In the genomic region with DNA sequence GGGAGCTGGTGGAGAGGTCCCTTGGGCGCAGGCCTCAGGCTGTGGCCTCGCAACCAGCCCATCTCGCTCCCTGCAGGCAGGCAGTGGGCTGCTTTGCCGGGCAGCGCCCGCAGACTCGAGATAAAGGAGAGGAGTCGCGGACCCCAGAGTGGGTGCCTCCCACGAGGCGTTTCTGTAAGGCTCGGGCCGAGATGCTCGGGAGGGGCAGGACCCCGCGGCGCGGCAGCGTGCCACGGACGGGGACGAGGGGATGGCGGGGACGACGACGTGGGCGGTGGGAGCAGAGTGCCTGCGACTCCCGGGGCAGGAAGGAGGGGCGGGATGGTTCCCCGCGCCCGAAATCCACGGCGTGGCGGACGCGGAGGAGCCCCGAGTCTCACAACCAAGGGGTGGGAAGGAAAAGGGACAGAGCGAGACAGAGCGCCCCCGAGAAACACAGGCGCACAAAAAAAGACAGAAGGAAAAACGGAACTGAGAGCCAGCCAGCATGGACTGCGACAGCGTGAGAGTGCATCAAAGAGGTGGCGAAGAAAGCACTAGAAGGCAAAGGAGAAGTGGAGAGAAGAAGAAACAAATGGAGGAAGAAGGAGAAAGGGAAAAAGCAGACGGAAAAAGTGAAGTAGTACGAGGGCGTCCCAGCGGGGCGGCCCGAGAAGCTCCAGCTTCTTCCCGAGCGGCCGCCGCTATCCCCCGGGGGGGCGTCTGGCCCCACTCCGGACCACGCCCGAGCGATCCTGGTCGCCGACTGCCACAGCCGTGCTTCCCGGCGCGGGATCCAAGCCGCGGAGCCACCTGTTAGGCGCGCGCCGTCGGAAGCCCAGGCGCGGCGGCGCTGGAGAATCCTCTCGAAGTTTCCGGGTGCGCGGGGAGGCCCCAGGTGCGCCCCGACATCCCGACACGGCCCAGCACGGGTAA, we compare ENCODE assay signal across 10 cellular contexts. TPM values are rescaled to one million over a fixed set of nuclear protein-coding genes. Genes with fewer than 3 reads are reported as not detected.
A peak's percentile ranks its signal among the peaks of the same experiment; 100 is the strongest.
DNase-seq lines count a peak whose midpoint lies in the region; ATAC-seq and TF ChIP-seq lines count a peak whose summit lies in the region.
"Had no signal": no experiment of that assay in that cellular context is flagged by ENCODE, and none has a peak within 500 bp of the region (broad histone marks: within the 10 kb centered on the region; RNA-seq: fewer than 3 reads in every experiment).

No MANE protein-coding gene starts in this region.

- no peaks in the 10 kb centered on the region for H3K9me1 ChIP-seq in IMR-90 (ENCODE audit: insufficient read depth, low read length)

- H4K12ac ChIP-seq in trophoblast cell (ENCODE audit: low read depth, low read length) = no peak overlapping the region

- H3K9ac ChIP-seq in IMR-90 (ENCODE audit: low read depth, low read length) (no peak overlapping the region), mammary epithelial cell (ENCODE audit: insufficient read depth, low read length) (no peak overlapping the region), trophoblast cell (ENCODE audit: low read length) (no peak overlapping the region)

- TF ChIP-seq CTCF in IMR-90 (conservative IDR thresholded peaks at IDR 0.05; ENCODE audit: low read depth, low read length) = no peak
- TF ChIP-seq CTCF in mammary epithelial cell (conservative IDR thresholded peaks at IDR 0.05 in 1 of 2, IDR thresholded peaks at IDR 0.05 in 1 of 2; ENCODE audit: extremely low read depth in 1 of 2, insufficient read depth in 1 of 2, low read depth in 1 of 2, low read length in 2 of 2) = no peak
- TF ChIP-seq CTCF in uterus (IDR thresholded peaks at IDR 0.05) = no peak

- no peak overlapping the region for H4K5ac ChIP-seq in IMR-90 (ENCODE audit: low read depth, low read length)

- H2BK5ac ChIP-seq in IMR-90 (ENCODE audit: low read depth, low read length, poor library complexity, severe bottlenecking) (no peak overlapping the region), trophoblast cell (ENCODE audit: low read depth, low read length, poor library complexity) (no peak overlapping the region)

- H4K20me1 ChIP-seq in IMR-90 (ENCODE audit: insufficient read depth, low read length) (no peaks in the 10 kb centered on the region), mammary epithelial cell (ENCODE audit: insufficient read depth, low read length) (no peaks in the 10 kb centered on the region)

- H3K36me3 ChIP-seq in IMR-90 (ENCODE audit: control insufficient read depth, insufficient read depth, low read length) (no peaks in the 10 kb centered on the region), mammary epithelial cell (ENCODE audit: insufficient read depth, low read length) (no peaks in the 10 kb centered on the region), trophoblast cell (ENCODE audit: control insufficient read depth in 1 of 2, insufficient read depth in 2 of 2, low read length in 2 of 2) (no peaks in the 10 kb centered on the region), uterus (no peaks in the 10 kb centered on the region)

- H2AFZ ChIP-seq in IMR-90 (replicated peaks; ENCODE audit: low read length, poor library complexity) (peak overlapping the region; percentile 72), mammary epithelial cell (ENCODE audit: low read depth, low read length) (peak overlapping the region; percentile 56), trophoblast cell (ENCODE audit: insufficient read depth, low read length, poor library complexity) (no peak overlapping the region)

- H3K56ac ChIP-seq in IMR-90 (ENCODE audit: extremely low read depth, insufficient read depth, low read length) = no peak overlapping the region

- no peak overlapping the region for H2BK120ac ChIP-seq in IMR-90 (ENCODE audit: low read depth, low read length)
- no peak overlapping the region for H2BK120ac ChIP-seq in trophoblast cell (ENCODE audit: insufficient read depth, low read length, poor library complexity)

- WGBS in IMR-90 (ENCODE audit: extremely low coverage in 2 of 2, insufficient read length in 1 of 2), 2 experiments = 3% methylated on average over 22 of the region's 89 CpGs; no CpG with 5 or more reads in 1 of the 2 experiments
- WGBS in mammary epithelial cell (ENCODE audit: low coverage, missing lambda C conversion rate) = 25% methylated on average over 22 of the region's 89 CpGs
- WGBS in trophoblast cell (ENCODE audit: extremely low coverage, insufficient coverage, insufficient read length) = no CpG with 5 or more reads among the region's 89 CpGs

- H3K79me1 ChIP-seq in IMR-90 (ENCODE audit: low read depth in 1 of 2, low read length in 2 of 2) (no peaks in the 10 kb centered on the region), trophoblast cell (ENCODE audit: low read length) (no peaks in the 10 kb centered on the region)

- H3K4me2 ChIP-seq in IMR-90 (ENCODE audit: low read depth, low read length) = peak overlapping the region; percentile 66
- H3K4me2 ChIP-seq in mammary epithelial cell (ENCODE audit: insufficient read depth, low read depth, low read length) = peak overlapping the region; percentile 77
- H3K4me2 ChIP-seq in trophoblast cell (ENCODE audit: low read length) = peak overlapping the region; percentile 93

- TF ChIP-seq POLR2A in IMR-90 (IDR thresholded peaks at IDR 0.05; ENCODE audit: low read depth, low read length) (no peak), uterus (IDR thresholded peaks at IDR 0.05) (no peak)

- intact Hi-C loops in IMR-90 (cut with micrococcal nuclease) (no loop called here), mammary epithelial cell (cut with micrococcal nuclease) (no loop called here), uterus (cut with DNase I; ENCODE audit: low total_unique reads) (no loop called here)

- H2AK9ac ChIP-seq in IMR-90 (replicated peaks; ENCODE audit: low read depth, low read length, poor library complexity) = no peak overlapping the region

- H3K4me1 ChIP-seq in IMR-90 (ENCODE audit: control insufficient read depth, insufficient read depth, low read length) (no peaks in the 10 kb centered on the region), mammary epithelial cell (ENCODE audit: insufficient read depth, low read length) (peaks cover 6% of the 10 kb centered on the region), trophoblast cell (ENCODE audit: control insufficient read depth in 1 of 2, insufficient read depth in 2 of 2, low read length in 2 of 2) (peaks cover 6 to 9% of the 10 kb centered on the region in 2 experiments), uterus (peaks cover 0 to 20% of the 10 kb centered on the region in 2 donors)

- no peaks in the 10 kb centered on the region for H3K79me2 ChIP-seq in mammary epithelial cell (ENCODE audit: insufficient read depth, low read length)
- H3K79me2 ChIP-seq in trophoblast cell (ENCODE audit: control insufficient read depth, insufficient read depth, low read length, poor library complexity) = no peaks in the 10 kb centered on the region

- H3K4ac ChIP-seq in IMR-90 (ENCODE audit: low read depth, low read length) (no peak overlapping the region), trophoblast cell (ENCODE audit: low read depth, low read length) (no peak overlapping the region)

- H3K4me3 ChIP-seq in IMR-90 (ENCODE audit: insufficient read depth, low read depth, low read length) (no peak overlapping the region), mammary epithelial cell (replicated peaks in 1 of 3; ENCODE audit: insufficient read depth in 1 of 3, low read depth in 2 of 3, low read length in 3 of 3) (peak overlapping the region in 1 of 3 experiments; percentile 20), trophoblast cell (ENCODE audit: low read depth, low read length) (peak overlapping the region; percentile 70), uterus (peak overlapping the region in 1 of 2 donors; percentile 30)

- no TSS peak for BruUV-seq in IMR-90 (replicated peaks; lab: Mats Ljungman, UMichigan)
- no TSS peak for BruUV-seq in mammary epithelial cell (replicated peaks; lab: Mats Ljungman, UMichigan)

- H2BK20ac ChIP-seq in IMR-90 (ENCODE audit: low read depth, low read length) = no peak overlapping the region

- H3K23ac ChIP-seq in IMR-90 (ENCODE audit: low read depth, low read length) (no peak overlapping the region), trophoblast cell (ENCODE audit: low read length) (no peak overlapping the region)

- no peaks in the 10 kb centered on the region; the same call in 1 of the 2 replicates for H3K9me3 ChIP-seq in IMR-90 (ENCODE audit: control insufficient read depth, insufficient read depth, low read length)
- no peaks in the 10 kb centered on the region for H3K9me3 ChIP-seq in mammary epithelial cell (replicated peaks; ENCODE audit: insufficient read depth, low read length)
- no peaks in the 10 kb centered on the region for H3K9me3 ChIP-seq in trophoblast cell (ENCODE audit: insufficient read depth, low read depth, low read length)
- H3K9me3 ChIP-seq in uterus = no peaks in the 10 kb centered on the region

- ATAC-seq in GM21529 (IDR thresholded peaks at IDR 0.05; ENCODE audit: unreplicated experiment) (peak; percentile 41), IMR-90 (ENCODE audit: low read depth) (no peak)

- CTCF ChIA-PET in IMR-90 (lab: Yijun Ruan, JAX) (no interaction called here), mammary epithelial cell (lab: Charles Lee; ENCODE audit: low non-redundant PET) (no interaction called here)

- DNase-seq in NCI-H1105 treated with DMSO at 0.1 percent for 48 hours (lab: John Stamatoyannopoulos, UW) (peak; percentile 37), NCI-H1105 (lab: John Stamatoyannopoulos, UW) (no peak), IMR-90 (no peak), mammary epithelial cell (peak; percentile 8), trophoblast cell (no peak), uterus (no peak)
- DNase-seq in stimulated activated naive CD4-positive, alpha-beta T cell treated with Interleukin-2 at 50 U/mL for 16 hours (lab: John Stamatoyannopoulos, UW) = no peak

- H4K91ac ChIP-seq in IMR-90 (ENCODE audit: insufficient read depth, low read depth, low read length) (no peak overlapping the region), trophoblast cell (ENCODE audit: low read depth, low read length) (no peak overlapping the region)

- H3K18ac ChIP-seq in IMR-90 (ENCODE audit: low read depth, low read length) (no peak overlapping the region), trophoblast cell (ENCODE audit: low read length) (no peak overlapping the region)

- in situ Hi-C loops in IMR-90 (cut with MboI; ENCODE audit: low sequenced_read_pairs) (no loop called here), mammary epithelial cell (cut with MboI; ENCODE audit: low sequenced_read_pairs in 2 of 2) (no loop called here)

- H4K8ac ChIP-seq in IMR-90 (ENCODE audit: low read depth in 2 of 2, low read length in 2 of 2) (no peak overlapping the region), trophoblast cell (ENCODE audit: low read depth, low read length) (no peak overlapping the region)

- H3K27ac ChIP-seq in IMR-90 (ENCODE audit: insufficient read depth, low read length) (no peak overlapping the region), mammary epithelial cell (ENCODE audit: insufficient read depth, low read depth, low read length) (no peak overlapping the region), trophoblast cell (ENCODE audit: low read depth, low read length) (no peak overlapping the region), uterus (no peak overlapping the region)

- H2AK5ac ChIP-seq in IMR-90 (ENCODE audit: low read depth, low read length) (no peak overlapping the region), trophoblast cell (ENCODE audit: low read length) (no peak overlapping the region)

- dilution Hi-C loops in IMR-90 (cut with HindIII; ENCODE audit: low sequenced_read_pairs, unreplicated experiment) (no loop called here), mammary epithelial cell (cut with HindIII; ENCODE audit: low sequenced_read_pairs) (no loop called here)

- no peak for TF ChIP-seq RAD21 in IMR-90 (IDR thresholded peaks at IDR 0.05; ENCODE audit: low read length)

- H3K27me3 ChIP-seq in IMR-90 (ENCODE audit: control insufficient read depth, insufficient read depth, low read length) = peaks cover 42% of the 10 kb centered on the region
- peaks cover 51% of the 10 kb centered on the region for H3K27me3 ChIP-seq in mammary epithelial cell (ENCODE audit: insufficient read depth, low read length)
- peaks cover 33% of the 10 kb centered on the region for H3K27me3 ChIP-seq in trophoblast cell (ENCODE audit: insufficient read depth, low read length)
- H3K27me3 ChIP-seq in uterus = peaks cover 0 to 27% of the 10 kb centered on the region in 2 donors

- POLR2A ChIA-PET in IMR-90 (lab: Charles Lee; ENCODE audit: unreplicated experiment) = no interaction called here

- no peak overlapping the region for H2BK15ac ChIP-seq in IMR-90 (ENCODE audit: low read depth, low read length)

- no peak overlapping the region for H2BK12ac ChIP-seq in trophoblast cell (ENCODE audit: low read length)

- H3K14ac ChIP-seq in IMR-90 (replicated peaks; ENCODE audit: low read depth, low read length) = no peak overlapping the region
- no peak overlapping the region for H3K14ac ChIP-seq in trophoblast cell (ENCODE audit: low read length)

RNA-seq across cellular contexts. Expression of gene BEND4, which starts 1.5 kb away (rescaled TPM):
- total RNA-seq in IMR-90 (2012; rRNA removed) = not detected in 2 replicates
- not detected in 2 replicates for polyA plus RNA-seq in IMR-90 (2012; rRNA removed)
- polyA plus RNA-seq in IMR-90 (2012; cell fraction: cytosol; rRNA removed) = not detected in 2 replicates
- not detected in 2 replicates for polyA plus RNA-seq in IMR-90 (2012; cell fraction: nucleus; rRNA removed; ENCODE audit: low replicate concordance)
- not detected for total RNA-seq in mammary epithelial cell
- polyA plus RNA-seq in mammary epithelial cell = not detected
- not detected for polyA minus RNA-seq in mammary epithelial cell
- polyA plus RNA-seq in trophoblast cell (2013) = 0.07 and 0.11 TPM in 2 replicates
- 10 to 100 TPM in 1 of 4 donors, 1 to 10 TPM in 1, under 1 TPM in 2; 0.14 to 13.8 (median 0.65) TPM for total RNA-seq in uterus
- total RNA-seq: renal cortical epithelial cell had no signal
- polyA plus RNA-seq: AG04450 had no signal

Comparison
In these comparisons a context has a peak if more than half of its experiments do, and no peak if none do; other contexts are left out.
1. DNase-seq: peak in NCI-H1105 treated with DMSO at 0.1 percent for 48 hours (single experiment) and mammary epithelial cell (single experiment); none in NCI-H1105 (single experiment), IMR-90 (single experiment), trophoblast cell (0 of 2), uterus (0 of 2) and stimulated activated naive CD4-positive, alpha-beta T cell treated with Interleukin-2 at 50 U/mL for 16 hours (single experiment).
2. Peak in every context shown above with its lines, with median percentiles within 50 percentile points of each other: H3K4me2 ChIP-seq.